1 cellular context compared by ENCODE assay signal in the genomic region with DNA sequence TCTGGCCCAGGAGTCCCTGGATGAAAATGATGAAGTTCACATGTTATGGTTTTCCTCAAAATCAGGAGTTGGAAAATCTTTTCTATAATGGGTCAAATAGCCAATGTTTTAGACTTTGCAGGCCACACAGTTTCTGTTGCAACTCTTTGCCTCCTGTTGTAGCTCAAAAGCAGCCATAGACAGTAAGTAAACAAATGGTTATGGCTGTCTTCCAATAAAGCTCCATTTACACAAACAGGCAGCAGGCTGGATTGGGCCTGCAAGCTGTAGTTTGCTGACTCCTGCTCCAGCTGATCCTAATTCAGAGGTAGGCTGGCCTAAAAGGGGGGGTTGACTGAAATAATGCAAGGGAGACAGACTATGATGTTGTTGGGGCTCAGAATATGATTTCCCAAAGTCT.
TF ChIP-seq lines count a peak whose summit lies in the region.

No MANE protein-coding gene starts in this region.

TF ChIP-seq in HepG2, 621 proteins besides CTCF, POLR2A, EP300 and RAD21 (continued from another document):
- TF ChIP-seq, protein P1, sequence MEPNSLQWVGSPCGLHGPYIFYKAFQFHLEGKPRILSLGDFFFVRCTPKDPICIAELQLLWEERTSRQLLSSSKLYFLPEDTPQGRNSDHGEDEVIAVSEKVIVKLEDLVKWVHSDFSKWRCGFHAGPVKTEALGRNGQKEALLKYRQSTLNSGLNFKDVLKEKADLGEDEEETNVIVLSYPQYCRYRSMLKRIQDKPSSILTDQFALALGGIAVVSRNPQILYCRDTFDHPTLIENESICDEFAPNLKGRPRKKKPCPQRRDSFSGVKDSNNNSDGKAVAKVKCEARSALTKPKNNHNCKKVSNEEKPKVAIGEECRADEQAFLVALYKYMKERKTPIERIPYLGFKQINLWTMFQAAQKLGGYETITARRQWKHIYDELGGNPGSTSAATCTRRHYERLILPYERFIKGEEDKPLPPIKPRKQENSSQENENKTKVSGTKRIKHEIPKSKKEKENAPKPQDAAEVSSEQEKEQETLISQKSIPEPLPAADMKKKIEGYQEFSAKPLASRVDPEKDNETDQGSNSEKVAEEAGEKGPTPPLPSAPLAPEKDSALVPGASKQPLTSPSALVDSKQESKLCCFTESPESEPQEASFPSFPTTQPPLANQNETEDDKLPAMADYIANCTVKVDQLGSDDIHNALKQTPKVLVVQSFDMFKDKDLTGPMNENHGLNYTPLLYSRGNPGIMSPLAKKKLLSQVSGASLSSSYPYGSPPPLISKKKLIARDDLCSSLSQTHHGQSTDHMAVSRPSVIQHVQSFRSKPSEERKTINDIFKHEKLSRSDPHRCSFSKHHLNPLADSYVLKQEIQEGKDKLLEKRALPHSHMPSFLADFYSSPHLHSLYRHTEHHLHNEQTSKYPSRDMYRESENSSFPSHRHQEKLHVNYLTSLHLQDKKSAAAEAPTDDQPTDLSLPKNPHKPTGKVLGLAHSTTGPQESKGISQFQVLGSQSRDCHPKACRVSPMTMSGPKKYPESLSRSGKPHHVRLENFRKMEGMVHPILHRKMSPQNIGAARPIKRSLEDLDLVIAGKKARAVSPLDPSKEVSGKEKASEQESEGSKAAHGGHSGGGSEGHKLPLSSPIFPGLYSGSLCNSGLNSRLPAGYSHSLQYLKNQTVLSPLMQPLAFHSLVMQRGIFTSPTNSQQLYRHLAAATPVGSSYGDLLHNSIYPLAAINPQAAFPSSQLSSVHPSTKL (CRISPR knock-in tag; IDR thresholded peaks at IDR 0.05) = peak; percentile 37; the same call in 1 of the 2 replicates
- TF ChIP-seq CEBPG (CRISPR knock-in tag; IDR thresholded peaks at IDR 0.05) = no peak
- TF ChIP-seq BCL6 (CRISPR knock-in tag; IDR thresholded peaks at IDR 0.05) = 0 out of 2 replicates have a peak, but pooled peaks have one; percentile 33
- TF ChIP-seq DMAP1 (CRISPR knock-in tag; IDR thresholded peaks at IDR 0.05) = no peak
- TF ChIP-seq, protein P2, sequence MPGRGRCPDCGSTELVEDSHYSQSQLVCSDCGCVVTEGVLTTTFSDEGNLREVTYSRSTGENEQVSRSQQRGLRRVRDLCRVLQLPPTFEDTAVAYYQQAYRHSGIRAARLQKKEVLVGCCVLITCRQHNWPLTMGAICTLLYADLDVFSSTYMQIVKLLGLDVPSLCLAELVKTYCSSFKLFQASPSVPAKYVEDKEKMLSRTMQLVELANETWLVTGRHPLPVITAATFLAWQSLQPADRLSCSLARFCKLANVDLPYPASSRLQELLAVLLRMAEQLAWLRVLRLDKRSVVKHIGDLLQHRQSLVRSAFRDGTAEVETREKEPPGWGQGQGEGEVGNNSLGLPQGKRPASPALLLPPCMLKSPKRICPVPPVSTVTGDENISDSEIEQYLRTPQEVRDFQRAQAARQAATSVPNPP (CRISPR knock-in tag; IDR thresholded peaks at IDR 0.05) = no peak
- TF ChIP-seq ZSCAN22 (CRISPR knock-in tag; IDR thresholded peaks at IDR 0.05) = no peak
- TF ChIP-seq CEBPB (IDR thresholded peaks at IDR 0.05; ENCODE audit: borderline replicate concordance, low read depth, low read length) = peak; percentile 46; the same call in 1 of the 2 replicates
- TF ChIP-seq FOXA3 (CRISPR knock-in tag; IDR thresholded peaks at IDR 0.05) = peak; percentile 47
- no peak for TF ChIP-seq SNAPC2 (CRISPR knock-in tag; IDR thresholded peaks at IDR 0.05)
- TF ChIP-seq, protein P3, sequence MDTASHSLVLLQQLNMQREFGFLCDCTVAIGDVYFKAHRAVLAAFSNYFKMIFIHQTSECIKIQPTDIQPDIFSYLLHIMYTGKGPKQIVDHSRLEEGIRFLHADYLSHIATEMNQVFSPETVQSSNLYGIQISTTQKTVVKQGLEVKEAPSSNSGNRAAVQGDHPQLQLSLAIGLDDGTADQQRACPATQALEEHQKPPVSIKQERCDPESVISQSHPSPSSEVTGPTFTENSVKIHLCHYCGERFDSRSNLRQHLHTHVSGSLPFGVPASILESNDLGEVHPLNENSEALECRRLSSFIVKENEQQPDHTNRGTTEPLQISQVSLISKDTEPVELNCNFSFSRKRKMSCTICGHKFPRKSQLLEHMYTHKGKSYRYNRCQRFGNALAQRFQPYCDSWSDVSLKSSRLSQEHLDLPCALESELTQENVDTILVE (CRISPR knock-in tag; IDR thresholded peaks at IDR 0.05) = no peak
- TF ChIP-seq MAFK (conservative IDR thresholded peaks at IDR 0.05 in 1 of 2, IDR thresholded peaks at IDR 0.05 in 1 of 2; ENCODE audit: low read length in 2 of 2) = 0 out of 4 replicates have a peak, but pooled peaks of 1 of the 2 experiments have one; percentile 19
- no peak for TF ChIP-seq CCAR2 (optimal IDR thresholded peaks at IDR 0.05; ENCODE audit: low read depth, low read length)
- peak; percentile 56 for TF ChIP-seq ZFX (CRISPR knock-in tag; IDR thresholded peaks at IDR 0.05; ENCODE audit: low read depth)
- TF ChIP-seq THAP11 (CRISPR knock-in tag; IDR thresholded peaks at IDR 0.05) = peak; percentile 20; the same call in 1 of the 2 replicates
- TF ChIP-seq ZSCAN9 (CRISPR knock-in tag; IDR thresholded peaks at IDR 0.05; ENCODE audit: borderline replicate concordance) = 0 out of 2 replicates have a peak, but pooled peaks have one; percentile 16
- TF ChIP-seq, protein P4, sequence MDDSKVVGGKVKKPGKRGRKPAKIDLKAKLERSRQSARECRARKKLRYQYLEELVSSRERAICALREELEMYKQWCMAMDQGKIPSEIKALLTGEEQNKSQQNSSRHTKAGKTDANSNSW (CRISPR knock-in tag; IDR thresholded peaks at IDR 0.05; ENCODE audit: borderline replicate concordance) = no peak
- 0 out of 2 replicates have a peak, but pooled peaks have one; percentile 29 for TF ChIP-seq GATAD2A (CRISPR knock-in tag; IDR thresholded peaks at IDR 0.05)
- no peak for TF ChIP-seq FOXA1 (IDR thresholded peaks at IDR 0.05)
- 0 out of 2 replicates have a peak, but pooled peaks have one; percentile 16 for TF ChIP-seq FOXA1 (CRISPR knock-in tag; IDR thresholded peaks at IDR 0.05)
- TF ChIP-seq, protein P5, sequence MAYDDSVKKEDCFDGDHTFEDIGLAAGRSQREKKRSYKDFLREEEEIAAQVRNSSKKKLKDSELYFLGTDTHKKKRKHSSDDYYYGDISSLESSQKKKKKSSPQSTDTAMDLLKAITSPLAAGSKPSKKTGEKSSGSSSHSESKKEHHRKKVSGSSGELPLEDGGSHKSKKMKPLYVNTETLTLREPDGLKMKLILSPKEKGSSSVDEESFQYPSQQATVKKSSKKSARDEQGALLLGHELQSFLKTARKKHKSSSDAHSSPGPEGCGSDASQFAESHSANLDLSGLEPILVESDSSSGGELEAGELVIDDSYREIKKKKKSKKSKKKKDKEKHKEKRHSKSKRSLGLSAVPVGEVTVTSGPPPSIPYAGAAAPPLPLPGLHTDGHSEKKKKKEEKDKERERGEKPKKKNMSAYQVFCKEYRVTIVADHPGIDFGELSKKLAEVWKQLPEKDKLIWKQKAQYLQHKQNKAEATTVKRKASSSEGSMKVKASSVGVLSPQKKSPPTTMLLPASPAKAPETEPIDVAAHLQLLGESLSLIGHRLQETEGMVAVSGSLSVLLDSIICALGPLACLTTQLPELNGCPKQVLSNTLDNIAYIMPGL (CRISPR knock-in tag; IDR thresholded peaks at IDR 0.05; ENCODE audit: borderline replicate concordance in 1 of 2, low read depth in 1 of 2) = no peak
- TF ChIP-seq ZNF383 (CRISPR knock-in tag; IDR thresholded peaks at IDR 0.05; ENCODE audit: borderline replicate concordance) = no peak
- TF ChIP-seq, protein P6, sequence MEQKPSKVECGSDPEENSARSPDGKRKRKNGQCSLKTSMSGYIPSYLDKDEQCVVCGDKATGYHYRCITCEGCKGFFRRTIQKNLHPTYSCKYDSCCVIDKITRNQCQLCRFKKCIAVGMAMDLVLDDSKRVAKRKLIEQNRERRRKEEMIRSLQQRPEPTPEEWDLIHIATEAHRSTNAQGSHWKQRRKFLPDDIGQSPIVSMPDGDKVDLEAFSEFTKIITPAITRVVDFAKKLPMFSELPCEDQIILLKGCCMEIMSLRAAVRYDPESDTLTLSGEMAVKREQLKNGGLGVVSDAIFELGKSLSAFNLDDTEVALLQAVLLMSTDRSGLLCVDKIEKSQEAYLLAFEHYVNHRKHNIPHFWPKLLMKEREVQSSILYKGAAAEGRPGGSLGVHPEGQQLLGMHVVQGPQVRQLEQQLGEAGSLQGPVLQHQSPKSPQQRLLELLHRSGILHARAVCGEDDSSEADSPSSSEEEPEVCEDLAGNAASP (CRISPR knock-in tag; IDR thresholded peaks at IDR 0.05; ENCODE audit: borderline replicate concordance) = no peak
- no peak for TF ChIP-seq HMG20B (CRISPR knock-in tag; conservative IDR thresholded peaks at IDR 0.05)
- no peak for TF ChIP-seq ZFP37 (CRISPR knock-in tag; IDR thresholded peaks at IDR 0.05; ENCODE audit: borderline replicate concordance)
- TF ChIP-seq, protein P7, sequence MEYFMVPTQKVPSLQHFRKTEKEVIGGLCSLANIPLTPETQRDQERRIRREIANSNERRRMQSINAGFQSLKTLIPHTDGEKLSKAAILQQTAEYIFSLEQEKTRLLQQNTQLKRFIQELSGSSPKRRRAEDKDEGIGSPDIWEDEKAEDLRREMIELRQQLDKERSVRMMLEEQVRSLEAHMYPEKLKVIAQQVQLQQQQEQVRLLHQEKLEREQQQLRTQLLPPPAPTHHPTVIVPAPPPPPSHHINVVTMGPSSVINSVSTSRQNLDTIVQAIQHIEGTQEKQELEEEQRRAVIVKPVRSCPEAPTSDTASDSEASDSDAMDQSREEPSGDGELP (IDR thresholded peaks at IDR 0.05; ENCODE audit: borderline replicate concordance, low read depth) = peak; percentile 74; the same call in 1 of the 2 replicates
